8 cellular contexts compared by ENCODE assay signal in the genomic region with DNA sequence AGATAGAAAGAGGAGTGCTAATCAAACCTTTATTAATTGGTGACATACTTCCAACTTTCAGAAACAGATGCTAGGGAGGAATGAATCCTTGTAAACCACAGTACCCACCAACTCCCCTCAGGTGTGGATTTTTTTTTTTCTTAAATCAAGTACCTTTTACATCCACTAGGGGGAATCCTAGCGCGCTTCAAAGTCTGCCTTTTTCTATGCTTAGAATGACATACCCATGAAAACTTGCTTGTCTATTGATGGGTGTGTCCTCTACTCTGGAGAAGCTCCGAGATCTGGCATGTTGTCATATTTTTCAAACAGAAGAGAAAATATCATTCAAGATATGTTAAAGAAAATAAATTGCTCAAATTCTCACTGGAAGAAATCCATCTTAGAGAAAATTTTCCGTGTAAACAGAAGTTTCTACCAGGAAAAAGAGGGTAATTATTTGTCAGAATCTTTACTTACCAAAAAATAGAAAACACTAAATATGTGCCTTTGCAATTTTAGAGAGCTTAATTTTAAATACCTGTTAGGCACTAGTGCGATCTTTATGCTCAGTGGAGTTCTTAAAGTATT. TPM values are rescaled to one million over a fixed set of nuclear protein-coding genes. Genes with fewer than 3 reads are reported as not detected.
DNase-seq lines count a peak whose midpoint lies in the region; ATAC-seq, FAIRE-seq and TF ChIP-seq lines count a peak whose summit lies in the region.

No MANE protein-coding gene starts in this region.

- no peaks in the 10 kb centered on the region for H3K27me3 ChIP-seq in SU-DHL-6 (ENCODE audit: low read length)

- intact Hi-C loops in Calu3 (cut with micrococcal nuclease; ENCODE audit: unreplicated experiment): loop anchor here (1.0 kb wide), 2 partner anchors 300 to 398 kb away; no protein-coding TSS in a partner anchor

- no peak overlapping the region for H3K4me3 ChIP-seq in SU-DHL-6 (ENCODE audit: insufficient read depth, low read length, poor library complexity, severe bottlenecking)

- no peak overlapping the region for H3K4me2 ChIP-seq in SU-DHL-6 (ENCODE audit: low read depth, low read length, poor library complexity, severe bottlenecking)

- H3F3A ChIP-seq in SU-DHL-6 (ENCODE audit: insufficient read depth): no peaks in the 10 kb centered on the region

- ATAC-seq in GM21423 (IDR thresholded peaks at IDR 0.05; ENCODE audit: unreplicated experiment): no peak
- no peak for ATAC-seq in GM19324 (IDR thresholded peaks at IDR 0.05; ENCODE audit: low FRiP score, unreplicated experiment)

- H3K4me1 Mint-ChIP-seq in Calu3 (ENCODE audit: low read depth, unreplicated experiment) (no peaks in the 10 kb centered on the region), endothelial cell (ENCODE audit: unreplicated experiment) (no peaks in the 10 kb centered on the region)

- no TSS peak for BruUV-seq in Calu3 (replicated peaks; lab: Mats Ljungman, UMichigan)

- H2AFZ ChIP-seq in SU-DHL-6 (ENCODE audit: low read depth, low read length, severe bottlenecking): no peak overlapping the region

- no peaks in the 10 kb centered on the region for H3K36me3 ChIP-seq in SU-DHL-6 (ENCODE audit: low read length)

- no peaks in the 10 kb centered on the region for H3K9me3 ChIP-seq in SU-DHL-6 (ENCODE audit: insufficient read depth, low read length)

- H3K4me3 Mint-ChIP-seq in Calu3 (ENCODE audit: low read depth, unreplicated experiment) (no peak overlapping the region), endothelial cell (ENCODE audit: unreplicated experiment) (no peak overlapping the region)

- H3K36me3 Mint-ChIP-seq in Calu3 (ENCODE audit: insufficient read depth, unreplicated experiment): no peaks in the 10 kb centered on the region
- H3K36me3 Mint-ChIP-seq in endothelial cell (ENCODE audit: low read depth, unreplicated experiment): no peaks in the 10 kb centered on the region

- H3K27me3 Mint-ChIP-seq in Calu3 (ENCODE audit: unreplicated experiment): peaks cover 67% of the 10 kb centered on the region
- peaks cover 3% of the 10 kb centered on the region for H3K27me3 Mint-ChIP-seq in endothelial cell (ENCODE audit: unreplicated experiment)

- H3K79me2 ChIP-seq in SU-DHL-6 (ENCODE audit: insufficient read depth, low read length): no peaks in the 10 kb centered on the region

- peak; percentile 36 for DNase-seq in Calu3
- DNase-seq in GM19239 (ENCODE audit: insufficient read length, low spot score): peak; percentile 53
- DNase-seq in M059J (ENCODE audit: low read depth): peak; percentile 45
- DNase-seq in endothelial cell (ENCODE audit: low spot score): peak; percentile 24
- DNase-seq in myocyte (ENCODE audit: low read depth): peak; percentile 63

- H3K9ac ChIP-seq in SU-DHL-6 (ENCODE audit: low read length): no peak overlapping the region

- no peak overlapping the region for H3K27ac ChIP-seq in SU-DHL-6 (ENCODE audit: low read depth, low read length)

- H3K27ac Mint-ChIP-seq in Calu3 (ENCODE audit: unreplicated experiment) (no peak overlapping the region), endothelial cell (ENCODE audit: unreplicated experiment) (no peak overlapping the region)

- FAIRE-seq in GM19239 (lab: Jason Lieb, UNC): peak; percentile 92

- no peaks in the 10 kb centered on the region for H3K9me2 ChIP-seq in SU-DHL-6 (replicated peaks; ENCODE audit: insufficient read depth, low read length)

- H3K9me3 Mint-ChIP-seq in Calu3 (ENCODE audit: low read depth, unreplicated experiment): no peaks in the 10 kb centered on the region
- H3K9me3 Mint-ChIP-seq in endothelial cell (ENCODE audit: unreplicated experiment): no peaks in the 10 kb centered on the region

- no peaks in the 10 kb centered on the region for H4K20me1 ChIP-seq in SU-DHL-6 (ENCODE audit: low read depth, low read length)

- TF ChIP-seq CTCF in Calu3 (IDR thresholded peaks at IDR 0.05; ENCODE audit: unreplicated experiment): peak; percentile 63
- TF ChIP-seq CTCF in SU-DHL-6 (IDR thresholded peaks at IDR 0.05; ENCODE audit: insufficient read depth, low read length, poor library complexity, severe bottlenecking): peak; percentile 58
- TF ChIP-seq CTCF in endothelial cell (IDR thresholded peaks at IDR 0.05; ENCODE audit: unreplicated experiment): peak; percentile 98

- CTCF ChIA-PET in Calu3 (lab: Charles Lee): interaction anchor here (0.7 to 1.4 kb wide), 3 partner anchors 17 to 598 kb away, joined by 3 to 4 read pairs (median 3); no protein-coding TSS in a partner anchor

RNA-seq across cellular contexts. Expression of a gene that starts 14.1 kb away (rescaled TPM):
- total RNA-seq in Calu3 (2022): 1.3 and 2.3 TPM in 2 replicates
- 0.20 and 3.4 TPM in 2 replicates for total RNA-seq in M059J (2014; rRNA removed; shearing (Covaris generic))
- total RNA-seq in endothelial cell (ENCODE audit: unreplicated experiment): 1.1 TPM
- total RNA-seq in myocyte: 0.37 and 1.2 TPM in 2 replicates
- polyA plus RNA-seq in myocyte (2012): 0.25 TPM
